ENCODE assay signal across 26 cellular contexts in the genomic region with DNA sequence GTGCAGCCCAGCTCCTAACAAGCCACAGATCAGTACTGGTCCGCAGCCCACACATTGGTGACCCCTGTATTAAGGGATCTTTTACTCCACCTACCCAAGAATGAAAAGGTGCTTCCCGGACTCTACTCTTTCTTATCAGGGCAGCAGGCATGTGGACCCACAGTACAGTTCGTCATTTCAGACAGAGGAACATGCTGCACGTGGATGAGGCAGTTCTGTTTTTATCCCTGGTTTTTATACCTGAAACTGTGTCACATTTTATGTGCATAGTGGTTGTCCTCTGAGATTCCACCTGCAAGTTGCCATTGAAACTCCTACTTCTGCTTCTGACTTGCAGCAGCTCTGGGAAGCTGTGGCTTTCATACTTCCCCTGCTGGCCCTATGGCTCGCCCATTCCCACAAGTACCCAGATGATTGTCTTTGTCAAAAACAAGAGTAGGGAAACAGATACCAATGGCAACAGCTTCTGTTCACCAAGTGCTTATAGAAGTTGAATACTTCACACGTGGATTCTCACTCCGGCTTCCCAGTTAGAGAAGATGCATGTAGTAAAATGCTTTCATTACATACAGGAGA.
DNase-seq lines count a peak whose midpoint lies in the region; ATAC-seq, FAIRE-seq and TF ChIP-seq lines count a peak whose summit lies in the region.
"Had no signal": no experiment of that assay in that cellular context is flagged by ENCODE, and none has a peak within 500 bp of the region (broad histone marks: within the 10 kb centered on the region; RNA-seq: fewer than 3 reads in every experiment).

No MANE protein-coding gene starts in this region.

- H3K27ac Mint-ChIP-seq in endodermal cell, result no peak overlapping the region
- H3K27ac Mint-ChIP-seq: activated naive CD4-positive, alpha-beta T cell treated with anti-CD3 and anti-CD28 coated beads, Interleukin-2, amount 50 U/mL, for 24 hours; CD8-positive, alpha-beta T cell; mesothelial cell of epicardium; nephron had no signal

- no peaks in the 10 kb centered on the region for H3K4me1 ChIP-seq in right lobe of liver
- H3K4me1 ChIP-seq in HepG2 (ENCODE audit: insufficient read depth, low read length), result no peaks in the 10 kb centered on the region
- H3K4me1 ChIP-seq in endodermal cell (ENCODE audit: control insufficient read depth, insufficient read depth, low read length), result no peaks in the 10 kb centered on the region
- H3K4me1 ChIP-seq in upper lobe of right lung, result peaks cover under 1% of the 10 kb centered on the region
- H3K4me1 ChIP-seq: gastrocnemius medialis, prostate gland had no signal

- H3K27me3 ChIP-seq in right lobe of liver, result no peaks in the 10 kb centered on the region
- H3K27me3 ChIP-seq in HepG2 (ENCODE audit: control insufficient read depth in 1 of 2, insufficient read depth in 2 of 2, low read length in 2 of 2), result no peaks in the 10 kb centered on the region
- H3K27me3 ChIP-seq in endodermal cell (ENCODE audit: control insufficient read depth, insufficient read depth, low read length, poor library complexity, severe bottlenecking), result no peaks in the 10 kb centered on the region
- no peaks in the 10 kb centered on the region for H3K27me3 ChIP-seq in upper lobe of right lung
- no peaks in the 10 kb centered on the region for H3K27me3 ChIP-seq in brain microvascular endothelial cell (replicated peaks)
- H3K27me3 ChIP-seq: esophagus muscularis mucosa, gastrocnemius medialis, tibial nerve had no signal

- TF ChIP-seq EP300 in HepG2 (IDR thresholded peaks at IDR 0.05; ENCODE audit: low read depth in 2 of 2, low read length in 2 of 2), result no peak
- no peak for TF ChIP-seq EP300 in HepG2 (CRISPR knock-in tag; IDR thresholded peaks at IDR 0.05; ENCODE audit: borderline replicate concordance)

- H4K20me1 ChIP-seq in HepG2 (ENCODE audit: insufficient read depth, low read length), result no peaks in the 10 kb centered on the region

- H3K4me3 ChIP-seq in right lobe of liver (no peak overlapping the region), HepG2 (replicated peaks in 1 of 3; ENCODE audit: insufficient read depth in 1 of 3, low read depth in 2 of 3, low read length in 3 of 3) (no peak overlapping the region), NB4 (ENCODE audit: low read depth, low read length) (no peak overlapping the region), endodermal cell (ENCODE audit: low read length) (no peak overlapping the region), upper lobe of right lung (no peak overlapping the region), brain microvascular endothelial cell (ENCODE audit: low read depth, low read length) (no peak overlapping the region)
- H3K4me3 ChIP-seq: esophagus muscularis mucosa, gastrocnemius medialis, PC-9, prostate gland, skin epidermis, tibial nerve had no signal

- intact Hi-C loops in right lobe of liver (cut with DNase I) (no loop called here), HepG2 (cut with micrococcal nuclease; ENCODE audit: unreplicated experiment) (loop anchor here (5.0 kb wide), 1 partner anchor 244 kb away; no protein-coding TSS in a partner anchor), upper lobe of right lung (cut with DNase I) (no loop called here)

- peaks cover 12% of the 10 kb centered on the region for H3K36me3 Mint-ChIP-seq in endodermal cell (ENCODE audit: low read depth)
- H3K36me3 Mint-ChIP-seq: activated naive CD4-positive, alpha-beta T cell treated with anti-CD3 and anti-CD28 coated beads, Interleukin-2, amount 50 U/mL, for 24 hours; CD8-positive, alpha-beta T cell had no signal

- ATAC-seq in right lobe of liver, result peak; percentile 14 to 43 (median 22)
- ATAC-seq in HepG2, result no peak
- peak; percentile 49 for ATAC-seq in upper lobe of right lung

- H3K9ac ChIP-seq in HepG2 (ENCODE audit: insufficient read depth, low read depth, low read length) (no peak overlapping the region), endodermal cell (ENCODE audit: extremely low read depth, low read length, poor library complexity, severe bottlenecking) (no peak overlapping the region)

- H3K4me3 Mint-ChIP-seq in endodermal cell, result no peak overlapping the region
- H3K4me3 Mint-ChIP-seq: activated naive CD4-positive, alpha-beta T cell treated with anti-CD3 and anti-CD28 coated beads, Interleukin-2, amount 50 U/mL, for 24 hours; CD8-positive, alpha-beta T cell; mesothelial cell of epicardium; nephron had no signal

- peaks cover 19% of the 10 kb centered on the region for H3K4me1 Mint-ChIP-seq in endodermal cell
- H3K4me1 Mint-ChIP-seq: activated naive CD4-positive, alpha-beta T cell treated with anti-CD3 and anti-CD28 coated beads, Interleukin-2, amount 50 U/mL, for 24 hours; mesothelial cell of epicardium had no signal

- in situ Hi-C loops in HepG2 (cut with HindIII; ENCODE audit: extremely low pct_ligation_motif_present, low pct_unique_long_range_greater_than_20kb), result no loop called here
- in situ Hi-C loops in brain microvascular endothelial cell (cut with HindIII; ENCODE audit: low pct_ligation_motif_present, low sequenced_read_pairs), result no loop called here

- POLR2A ChIA-PET in HepG2 (lab: Yijun Ruan, JAX), result no interaction called here

- no peaks in the 10 kb centered on the region for H3K27me3 Mint-ChIP-seq in endodermal cell (ENCODE audit: insufficient read depth)

- no peak for DNase-seq in right lobe of liver
- no peak for DNase-seq in HepG2 (ENCODE audit: low spot score)
- peak; percentile 26 for DNase-seq in NB4 (ENCODE audit: low read depth)
- DNase-seq in endodermal cell, result no peak
- no peak for DNase-seq in upper lobe of right lung
- no peak for DNase-seq in NCI-H2196 treated with DMSO at 0.1 percent for 48 hours (lab: John Stamatoyannopoulos, UW; ENCODE audit: unreplicated experiment)
- no peak for DNase-seq in brain microvascular endothelial cell
- DNase-seq in NCI-H82 (lab: John Stamatoyannopoulos, UW), result no peak
- DNase-seq: activated T-cell treated with anti-CD3 and anti-CD28 coated beads, Interleukin-2, amount 50 U/mL, for 48 hours; aorta; CD8-positive, alpha-beta T cell; DND-41; effector CD4-positive, alpha-beta T cell; NCI-H1436; NCI-H526 treated with DMSO at 0.1 percent for 48 hours; PC-9; stimulated activated CD4-positive, alpha-beta T cell treated with anti-CD3 and anti-CD28 coated beads, Interleukin-2, amount 100 ng/mL, for 24 hours; stimulated activated naive CD8-positive, alpha-beta T cell treated with anti-CD3 and anti-CD28 coated beads, Interleukin-15, Interleukin-2, amounts not matched to agents 100 U/mL and 50 U/mL, for 24 hours had no signal

- H3K9me3 ChIP-seq in right lobe of liver, result no peaks in the 10 kb centered on the region
- H3K9me3 ChIP-seq in HepG2 (ENCODE audit: low read length), result no peaks in the 10 kb centered on the region
- H3K9me3 ChIP-seq in endodermal cell (ENCODE audit: control insufficient read depth, low read length), result no peaks in the 10 kb centered on the region
- H3K9me3 ChIP-seq in upper lobe of right lung, result no peaks in the 10 kb centered on the region
- H3K9me3 ChIP-seq: esophagus muscularis mucosa, gastrocnemius medialis, prostate gland, tibial nerve had no signal

- H3K4me2 ChIP-seq in HepG2 (ENCODE audit: low read depth, low read length), result no peak overlapping the region
- H3K4me2 ChIP-seq: PC-9 had no signal

- no TSS peak for BruUV-seq in HepG2 (replicated peaks; lab: Mats Ljungman, UMichigan)

- H3K9me3 Mint-ChIP-seq in endodermal cell, result no peaks in the 10 kb centered on the region
- H3K9me3 Mint-ChIP-seq: CD8-positive, alpha-beta T cell had no signal

- WGBS in right lobe of liver (ENCODE audit: insufficient coverage, low coverage, low lambda C conversion rate, missing lambda C conversion rate), result 58% methylated on average over 6 of the region's 7 CpGs
- 93% methylated on average over 6 of the region's 7 CpGs for WGBS in HepG2 (ENCODE audit: low lambda C conversion rate)
- WGBS in endodermal cell (ENCODE audit: insufficient coverage in 1 of 2, insufficient read length in 1 of 2), 2 experiments, result 90% methylated on average over 4 to 7 of the region's 7 CpGs

- TF ChIP-seq CTCF in right lobe of liver (IDR thresholded peaks at IDR 0.05), result no peak
- TF ChIP-seq CTCF in HepG2 (CRISPR knock-in tag; IDR thresholded peaks at IDR 0.05), result no peak
- no peak for TF ChIP-seq CTCF in NB4 (IDR thresholded peaks at IDR 0.05; ENCODE audit: low read depth, low read length)
- no peak for TF ChIP-seq CTCF in endodermal cell (conservative IDR thresholded peaks at IDR 0.05)
- no peak for TF ChIP-seq CTCF in upper lobe of right lung (IDR thresholded peaks at IDR 0.05)
- no peak for TF ChIP-seq CTCF in brain microvascular endothelial cell (IDR thresholded peaks at IDR 0.05; ENCODE audit: low read depth, low read length, missing control alignments)

- H2AFZ ChIP-seq in HepG2 (ENCODE audit: low read length), result no peak overlapping the region
- H2AFZ ChIP-seq: PC-9 had no signal

- H3K79me2 ChIP-seq in HepG2 (ENCODE audit: insufficient read depth, low read length), result no peaks in the 10 kb centered on the region

- TF ChIP-seq POLR2A in right lobe of liver (IDR thresholded peaks at IDR 0.05), result no peak
- TF ChIP-seq POLR2A in HepG2 (IDR thresholded peaks at IDR 0.05; ENCODE audit: insufficient read depth in 1 of 2, low read depth in 2 of 2, low read length in 2 of 2), result no peak
- TF ChIP-seq POLR2A in NB4 (IDR thresholded peaks at IDR 0.05; ENCODE audit: extremely low read depth, insufficient read length), result no peak

- FAIRE-seq in HepG2 (lab: Jason Lieb, UNC), result no peak

- H3K36me3 ChIP-seq in right lobe of liver, result no peaks in the 10 kb centered on the region
- H3K36me3 ChIP-seq in HepG2 (replicated peaks in 1 of 2; ENCODE audit: control insufficient read depth in 1 of 2, insufficient read depth in 2 of 2, low read length in 2 of 2), result peaks cover 4 to 12% of the 10 kb centered on the region in 2 experiments; a peak in 4 of 5 replicates
- H3K36me3 ChIP-seq in endodermal cell (ENCODE audit: control insufficient read depth, insufficient read depth, low read length), result peaks cover 5% of the 10 kb centered on the region
- H3K36me3 ChIP-seq in upper lobe of right lung, result peaks cover 14% of the 10 kb centered on the region
- H3K36me3 ChIP-seq in brain microvascular endothelial cell (replicated peaks), result peaks cover 52% of the 10 kb centered on the region
- H3K36me3 ChIP-seq: prostate gland had no signal

- no peak for TF ChIP-seq RAD21 in HepG2 (CRISPR knock-in tag; IDR thresholded peaks at IDR 0.05)

- CTCF ChIA-PET in HepG2 (lab: Yijun Ruan, JAX; ENCODE audit: low intra/inter-chr PET ratio, low total read pairs), result interaction anchor here (0.6 kb wide), 1 partner anchor 298 kb away, joined by 3 read pairs; no protein-coding TSS in a partner anchor

- H3K27ac ChIP-seq in right lobe of liver (no peak overlapping the region), HepG2 (ENCODE audit: extremely low read length, insufficient read depth, low read length) (no peak overlapping the region), endodermal cell (ENCODE audit: low read depth, low read length) (peak overlapping the region; percentile 16), upper lobe of right lung (no peak overlapping the region), brain microvascular endothelial cell (no peak overlapping the region)
- H3K27ac ChIP-seq: esophagus muscularis mucosa, gastrocnemius medialis, PC-9, prostate gland, skin epidermis, tibial nerve had no signal
